In genomic region chr16:7085776-7086175, GRCh38 we compare ENCODE assay signal across 27 cellular contexts.
"Had no signal": no experiment of that assay in that cellular context is flagged by ENCODE, and none has a peak within 500 bp of the region (broad histone marks: within the 10 kb centered on the region; RNA-seq: fewer than 3 reads in every experiment).

No MANE protein-coding gene starts in this region.

- DNase-seq: colonic mucosa; cortex of kidney; dermis blood vessel endothelial cell; effector CD4-positive, alpha-beta T cell; effector CD8-positive, alpha-beta T cell; effector memory CD4-positive, alpha-beta T cell; effector memory CD8-positive, alpha-beta T cell; endodermal cell; esophagus squamous epithelium; foreskin fibroblast; foreskin keratinocyte; foreskin melanocyte; gastrocnemius medialis; glutamatergic neuron; head of caudate nucleus; heart left ventricle; heart right ventricle; hippocampal formation had no signal

- FAIRE-seq: endometrium, endothelial cell of umbilical vein, frontal cortex had no signal

- H3K36me3 ChIP-seq: colonic mucosa, esophagus muscularis mucosa, esophagus squamous epithelium, gastrocnemius medialis, gastroesophageal sphincter, heart left ventricle, heart right ventricle had no signal

- ATAC-seq: effector memory CD8-positive, alpha-beta T cell; esophagus mucosa; foreskin keratinocyte; gastrocnemius medialis; gastroesophageal sphincter; heart left ventricle; heart right ventricle had no signal

- H3K4me3 ChIP-seq: colonic mucosa, coronary artery, dorsolateral prefrontal cortex, esophagus muscularis mucosa, esophagus squamous epithelium, gastrocnemius medialis, gastroesophageal sphincter, heart left ventricle, heart right ventricle, hepatocyte had no signal

- H3K27me3 ChIP-seq: colonic mucosa, esophagus squamous epithelium, foreskin keratinocyte had no signal
